In genomic region chr2:54577035-54577434, GRCh38 we compare ENCODE assay signal across 12 cellular contexts.
A peak's percentile ranks its signal among the peaks of the same experiment; 100 is the strongest.
DNase-seq lines count a peak whose midpoint lies in the region; FAIRE-seq and TF ChIP-seq lines count a peak whose summit lies in the region.
"Had no signal": no experiment of that assay in that cellular context is flagged by ENCODE, and none has a peak within 500 bp of the region (broad histone marks: within the 10 kb centered on the region; RNA-seq: fewer than 3 reads in every experiment).

No MANE protein-coding gene starts in this region.

- peak overlapping the region in 3 of 4 donors; percentile 39 to 79 (median 79) for H3K27ac ChIP-seq in Peyer's patch

- peak overlapping the region; percentile 1 to 46 (median 15) for H3K4me3 Mint-ChIP-seq in immature natural killer cell
- H3K4me3 Mint-ChIP-seq: activated CD4-positive, alpha-beta T cell treated with anti-CD3 and anti-CD28 coated beads, Interleukin-2, amount 10 ng/mL, durations not matched to agents 7 days and 5 days had no signal

- H3K4me3 ChIP-seq in Peyer's patch: no peak overlapping the region
- H3K4me3 ChIP-seq: left lung had no signal

- peaks cover 0 to 93% (median 47%) of the 10 kb centered on the region in 4 donors for H3K4me1 ChIP-seq in Peyer's patch

- in situ Hi-C loops in GM13976 (cut with MboI; ENCODE audit: low sequenced_read_pairs, unreplicated experiment): no loop called here

- H3K36me3 ChIP-seq in Peyer's patch: no peaks in the 10 kb centered on the region
- H3K36me3 ChIP-seq: left lung had no signal

- peaks cover 7 to 22% (median 8%) of the 10 kb centered on the region in 3 donors for H3K27me3 Mint-ChIP-seq in immature natural killer cell (ENCODE audit: low read depth in 3 of 3)
- H3K27me3 Mint-ChIP-seq: activated CD4-positive, alpha-beta T cell treated with anti-CD3 and anti-CD28 coated beads, Interleukin-2, amount 10 ng/mL, durations not matched to agents 7 days and 5 days had no signal

- peak; percentile 35 for DNase-seq in A172 (ENCODE audit: low spot score)
- peak; percentile 27 for DNase-seq in DMS53 treated with DMSO at 0.1 percent for 48 hours (lab: John Stamatoyannopoulos, UW; ENCODE audit: unreplicated experiment)
- DNase-seq in Peyer's patch: peak in 1 of 3 donors; percentile 71
- no peak for DNase-seq in immature natural killer cell
- no peak for DNase-seq in NOMO-1 (lab: John Stamatoyannopoulos, UW; ENCODE audit: unreplicated experiment in 2 of 2)
- no peak for DNase-seq in GM13976 (ENCODE audit: low spot score)
- no peak for DNase-seq in H54 (ENCODE audit: insufficient read length, low spot score)
- DNase-seq in SIG-M5 (lab: John Stamatoyannopoulos, UW): no peak
- DNase-seq: activated CD4-positive, alpha-beta T cell treated with anti-CD3 and anti-CD28 coated beads, Interleukin-2, amount 10 ng/mL, durations not matched to agents 7 days and 5 days; NCI-H524 treated with DMSO at 0.1 percent for 48 hours; stimulated activated CD4-positive, alpha-beta T cell treated with anti-CD3 and anti-CD28 coated beads, Interleukin-2, amount 100 ng/mL, for 24 hours had no signal

- peak overlapping the region; percentile 85 to 99 (median 97) for H3K27ac Mint-ChIP-seq in immature natural killer cell

- no peaks in the 10 kb centered on the region for H3K27me3 ChIP-seq in Peyer's patch
- H3K27me3 ChIP-seq: left lung had no signal

- H3K9me3 ChIP-seq in Peyer's patch: no peaks in the 10 kb centered on the region
- H3K9me3 ChIP-seq: left lung had no signal

- TF ChIP-seq CTCF in Peyer's patch (IDR thresholded peaks at IDR 0.05) (no peak), GM13976 (IDR thresholded peaks at IDR 0.05; ENCODE audit: borderline replicate concordance, control extremely low read depth, extremely low read depth, insufficient read depth, missing control alignments) (no peak)

- TF ChIP-seq POLR2A in Peyer's patch (IDR thresholded peaks at IDR 0.05) (no peak), H54 (IDR thresholded peaks at IDR 0.05; ENCODE audit: low read depth, low read length) (no peak)

- FAIRE-seq in H54 (lab: Jason Lieb, UNC): no peak

- no peaks in the 10 kb centered on the region for H3K9me3 Mint-ChIP-seq in immature natural killer cell
- H3K9me3 Mint-ChIP-seq: activated CD4-positive, alpha-beta T cell treated with anti-CD3 and anti-CD28 coated beads, Interleukin-2, amount 10 ng/mL, durations not matched to agents 7 days and 5 days had no signal

- H3K36me3 Mint-ChIP-seq in immature natural killer cell: no peaks in the 10 kb centered on the region

- peaks cover 96 to 99% of the 10 kb centered on the region in 2 donors for H3K4me1 Mint-ChIP-seq in immature natural killer cell

Comparison
In these comparisons a context has a peak if more than half of its experiments do, and no peak if none do; other contexts are left out.
1. DNase-seq: peak in A172 (single experiment) and DMS53 treated with DMSO at 0.1 percent for 48 hours (single experiment); none in immature natural killer cell (0 of 3), NOMO-1 (0 of 2), GM13976 (single experiment), H54 (single experiment) and SIG-M5 (single experiment).